Comparison of ENCODE assay signal across 23 cellular contexts in genomic region chr2:23943666-23944065, GRCh38.
"Had no signal": no experiment of that assay in that cellular context is flagged by ENCODE, and none has a peak within 500 bp of the region (broad histone marks: within the 10 kb centered on the region; RNA-seq: fewer than 3 reads in every experiment).

No MANE protein-coding gene starts in this region.

- H3K4me3 Mint-ChIP-seq: endodermal cell; natural killer cell treated with Interleukin-12 subunit alpha and Interleukin-12 subunit beta and Interleukin-15 and Interleukin-18, amount 100 ng/mL, for 72 hours; stimulated activated memory B cell treated with anti-CD40 and anti-IgM and Interleukin-4, amounts not matched to agents 10 μg/mL and 1 μg/mL and 100 μg/mL, for 72 hours; stimulated activated naive CD8-positive, alpha-beta T cell treated with anti-CD3 and anti-CD28 coated beads, Interleukin-15, Interleukin-2, amounts not matched to agents 100 ng/mL and 50 ng/mL, for 24 hours had no signal

- H3K27me3 ChIP-seq: colonic mucosa, foreskin keratinocyte, spleen had no signal

- H3K9me3 Mint-ChIP-seq: endodermal cell; immature natural killer cell; natural killer cell treated with Interleukin-12 subunit alpha and Interleukin-12 subunit beta and Interleukin-15 and Interleukin-18, amount 100 ng/mL, for 72 hours; stimulated activated memory B cell treated with anti-CD40 and anti-IgM and Interleukin-4, amounts not matched to agents 10 μg/mL and 1 μg/mL and 100 μg/mL, for 72 hours; stimulated activated naive CD8-positive, alpha-beta T cell treated with anti-CD3 and anti-CD28 coated beads, Interleukin-15, Interleukin-2, amounts not matched to agents 100 ng/mL and 50 ng/mL, for 24 hours had no signal

- H2AFZ ChIP-seq: parathyroid adenoma had no signal

- DNase-seq: colonic mucosa; dermis blood vessel endothelial cell; effector CD4-positive, alpha-beta T cell; endodermal cell; erythroblast; foreskin keratinocyte; immature natural killer cell; left ventricle myocardium inferior; lower lobe of right lung; mesenchymal stem cell; midbrain; spleen; stimulated activated CD4-positive, alpha-beta T cell treated with anti-CD3 and anti-CD28 coated beads, Interleukin-15, amount 100 ng/mL, for 24 hours; stimulated activated CD4-positive, alpha-beta T cell treated with anti-CD3 and anti-CD28 coated beads, Interleukin-1b, Interleukin-23, amount 100 ng/mL, for 48 hours; stimulated activated CD4-positive, alpha-beta T cell treated with anti-CD3 and anti-CD28 coated beads, Interleukin-4, amount 100 ng/mL, for 24 hours had no signal

- H3K9me3 ChIP-seq: colonic mucosa, left ventricle myocardium inferior, lower lobe of right lung, prostate gland, spleen, thoracic aorta had no signal

- H3K4me3 ChIP-seq: colonic mucosa, left ventricle myocardium inferior, lower lobe of right lung, prostate gland, spleen, thoracic aorta had no signal

- H3K36me3 Mint-ChIP-seq: immature natural killer cell; natural killer cell treated with Interleukin-12 subunit alpha and Interleukin-12 subunit beta and Interleukin-15 and Interleukin-18, amount 100 ng/mL, for 72 hours had no signal

- H3K27me3 Mint-ChIP-seq: stimulated activated memory B cell treated with anti-CD40 and anti-IgM and Interleukin-4, amounts not matched to agents 10 μg/mL and 1 μg/mL and 100 μg/mL, for 72 hours; type B pancreatic cell had no signal

- H3K27ac ChIP-seq: colonic mucosa, foreskin keratinocyte, lower lobe of right lung, parathyroid adenoma, prostate gland, spleen, thoracic aorta had no signal

- H3K36me3 ChIP-seq: colonic mucosa, left ventricle myocardium inferior, lower lobe of right lung, prostate gland, spleen, thoracic aorta had no signal

- H3K27ac Mint-ChIP-seq: natural killer cell treated with Interleukin-12 subunit alpha and Interleukin-12 subunit beta and Interleukin-15 and Interleukin-18, amount 100 ng/mL, for 72 hours; stimulated activated memory B cell treated with anti-CD40 and anti-IgM and Interleukin-4, amounts not matched to agents 10 μg/mL and 1 μg/mL and 100 μg/mL, for 72 hours; stimulated activated naive CD8-positive, alpha-beta T cell treated with anti-CD3 and anti-CD28 coated beads, Interleukin-15, Interleukin-2, amounts not matched to agents 100 ng/mL and 50 ng/mL, for 24 hours had no signal

- H3K9ac ChIP-seq: parathyroid adenoma had no signal

- ATAC-seq: foreskin keratinocyte; lower lobe of right lung; natural killer cell treated with Interleukin-12 subunit alpha and Interleukin-12 subunit beta and Interleukin-15 and Interleukin-18, amount 100 ng/mL, for 72 hours; sciatic nerve; stimulated activated memory B cell treated with anti-CD40 and anti-IgM and Interleukin-4, amounts not matched to agents 10 μg/mL and 1 μg/mL and 100 μg/mL, for 72 hours had no signal
